In the genomic region with DNA sequence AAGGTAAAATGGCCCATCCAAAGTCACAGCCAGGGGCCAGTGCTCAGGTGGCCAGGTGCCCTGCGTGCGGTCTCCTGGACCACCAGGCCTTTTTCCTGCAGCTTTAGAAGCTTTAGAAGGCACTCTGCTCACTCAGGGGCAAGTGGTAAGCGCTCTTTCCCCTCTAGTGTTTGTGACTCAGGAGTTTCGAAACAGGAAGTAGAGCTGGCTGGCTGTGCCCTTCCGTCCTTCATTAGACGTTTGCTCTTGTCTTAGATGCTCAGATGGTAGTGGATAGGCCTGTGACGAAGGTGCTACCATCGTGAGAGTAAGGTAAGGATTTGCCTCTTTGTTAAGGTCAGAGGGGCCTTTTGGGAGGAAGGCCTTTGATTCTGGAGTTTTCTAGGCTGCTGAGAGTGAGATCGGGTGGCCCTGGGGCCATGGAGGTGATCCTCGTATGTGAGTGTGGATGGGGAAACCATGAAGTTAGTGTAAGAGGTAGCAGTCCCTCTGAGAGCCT, we compare ENCODE assay signal across 8 cellular contexts. TPM values are rescaled to one million over a fixed set of nuclear protein-coding genes. Genes with fewer than 3 reads are reported as not detected.
DNase-seq lines count a peak whose midpoint lies in the region; ATAC-seq and TF ChIP-seq lines count a peak whose summit lies in the region.

CASP8 (plus strand) TSS at position 235 of the 499 bp plus-strand sequence. CDS start 5,951 bp downstream, outside the sequence.

- H3K4me2 ChIP-seq in hepatocyte: peak within 1 kb of the TSS; percentile 86

- in situ Hi-C loops in SK-MEL-5 (cut with HindIII; ENCODE audit: low pct_unique_long_range_greater_than_20kb, low sequenced_read_pairs): no loop called here

- TF ChIP-seq CTCF in hepatocyte (IDR thresholded peaks at IDR 0.05; ENCODE audit: poor library complexity) (no peak), dorsolateral prefrontal cortex (IDR thresholded peaks at IDR 0.05 in 54 of 56, conservative IDR thresholded peaks at IDR 0.05 in 2 of 56; ENCODE audit: low read depth in 1 of 56, partially characterized antibody in 56 of 56) (no peak)

- H3K27ac ChIP-seq in hepatocyte: peak within 1 kb of the TSS; percentile 94
- peak within 1 kb of the TSS in 9 of 59 donors; percentile 4 to 46 (median 22) for H3K27ac ChIP-seq in dorsolateral prefrontal cortex

- H2AFZ ChIP-seq in hepatocyte: no peak within 1 kb of the TSS

- H3K27me3 ChIP-seq in hepatocyte (no peaks in the 10 kb centered on the region), dorsolateral prefrontal cortex (peaks cover 0 to 13% (median 0%) of the 10 kb centered on the region in 45 donors)

- DNase-seq in CD1c-positive myeloid dendritic cell (ENCODE audit: extremely low spot score) (peak; percentile 84), SK-MEL-5 (ENCODE audit: low read depth, low spot score) (no peak), hepatocyte (ENCODE audit: low spot score) (no peak), NCI-H1417 (lab: John Stamatoyannopoulos, UW) (no peak), dorsolateral prefrontal cortex (no peak)
- peak; percentile 52 for DNase-seq in activated naive CD4-positive, alpha-beta T cell treated with anti-CD3 and anti-CD28 coated beads, Interleukin-2, amount 50 U/mL, for 16 hours
- DNase-seq in stimulated activated CD4-positive, alpha-beta T cell treated with anti-CD3 and anti-CD28 coated beads, Interleukin-2, amount 100 ng/mL, for 48 hours: peak; percentile 42 to 46

- no peak within 1 kb of the TSS for H3K4me3 ChIP-seq in hepatocyte
- peak within 1 kb of the TSS in 16 of 59 donors; percentile 1 to 64 (median 16) for H3K4me3 ChIP-seq in dorsolateral prefrontal cortex

- peaks cover 16% of the 10 kb centered on the region for H3K4me1 ChIP-seq in hepatocyte (ENCODE audit: insufficient read depth)

- H3K36me3 ChIP-seq in hepatocyte (replicated peaks; ENCODE audit: insufficient read depth, low read depth): no peaks in the 10 kb centered on the region

- peak; percentile 33 for ATAC-seq in HG02571 (IDR thresholded peaks at IDR 0.05; ENCODE audit: unreplicated experiment)

- H3K9me3 ChIP-seq in hepatocyte (ENCODE audit: low read depth): no peaks in the 10 kb centered on the region

- no peaks in the 10 kb centered on the region for H3K9me2 ChIP-seq in hepatocyte (replicated peaks; ENCODE audit: insufficient read depth)

- WGBS in hepatocyte (ENCODE audit: low lambda C conversion rate, missing lambda C conversion rate): 90% methylated on average over 10 of the region's 10 CpGs

- no peaks in the 10 kb centered on the region for H4K20me1 ChIP-seq in hepatocyte (ENCODE audit: insufficient read depth, poor library complexity, severe bottlenecking)

- peaks cover 58% of the 10 kb centered on the region for H3K79me2 ChIP-seq in hepatocyte

- intact Hi-C loops in dorsolateral prefrontal cortex (cut with DNase I): no loop called here

RNA-seq across cellular contexts. Expression of gene CASP8, which starts in this region (rescaled TPM):
- 25.3 and 29.6 TPM in 2 replicates for total RNA-seq in SK-MEL-5 (2014; rRNA removed; shearing (Covaris generic))
- 24.4 and 27.7 TPM in 2 replicates for polyA plus RNA-seq in SK-MEL-5 (2015; cell fraction: cytosol; rRNA removed)
- 70.3 and 70.8 TPM in 2 replicates for polyA plus RNA-seq in SK-MEL-5 (2015; cell fraction: nucleus; rRNA removed)
- total RNA-seq in hepatocyte (24.4 and 27.7 TPM in 2 replicates), dorsolateral prefrontal cortex (1 to 10 TPM in 118 of 120 experiments, under 1 TPM in 2; 0.80 to 7.9 (median 3.2) TPM)
- 14.6 and 17.1 TPM in 2 replicates for polyA plus RNA-seq in hepatocyte

Comparison
In these comparisons a context has a peak if more than half of its experiments do, and no peak if none do; other contexts are left out.
1. DNase-seq: peak in CD1c-positive myeloid dendritic cell (single experiment), activated naive CD4-positive, alpha-beta T cell treated with anti-CD3 and anti-CD28 coated beads, Interleukin-2, amount 50 U/mL, for 16 hours (single experiment) and stimulated activated CD4-positive, alpha-beta T cell treated with anti-CD3 and anti-CD28 coated beads, Interleukin-2, amount 100 ng/mL, for 48 hours (2 of 2); none in SK-MEL-5 (single experiment), hepatocyte (single experiment), NCI-H1417 (0 of 3) and dorsolateral prefrontal cortex (0 of 10).